In the genomic region with DNA sequence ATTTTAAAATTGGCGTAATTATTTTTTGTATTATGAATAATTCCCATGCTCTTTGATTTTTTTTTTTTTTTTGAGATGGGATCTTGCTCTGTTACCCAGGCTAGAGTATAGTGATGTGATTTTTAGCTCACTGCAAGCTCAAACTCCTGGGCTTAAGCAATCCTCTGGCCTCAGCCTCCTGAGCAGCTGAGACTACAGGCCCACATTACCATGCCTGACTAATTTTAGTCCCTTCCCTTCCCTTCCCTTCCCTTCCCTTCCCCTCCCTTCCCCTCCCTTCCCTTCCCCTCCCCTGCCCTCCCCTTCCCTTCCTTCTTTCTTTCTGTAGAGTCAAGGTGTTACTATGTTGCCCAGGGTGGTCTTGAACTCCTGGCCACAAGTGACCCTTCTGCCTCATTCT, we compare ENCODE assay signal across 37 cellular contexts. TPM values are rescaled to one million over a fixed set of nuclear protein-coding genes. Genes with fewer than 3 reads are reported as not detected.
"Had no signal": no experiment of that assay in that cellular context is flagged by ENCODE, and none has a peak within 500 bp of the region (broad histone marks: within the 10 kb centered on the region; RNA-seq: fewer than 3 reads in every experiment).

No MANE protein-coding gene starts in this region.

- H3K27me3 ChIP-seq: MG63 had no signal

- H3K36me3 ChIP-seq: MG63 had no signal

- DNase-seq: Karpas-422, Kasumi-1, MG63, MM.1S, MV-4-11, NCI-H1048, NCI-H1092, NCI-H1092 treated with DMSO at 0.1 percent for 48 hours, NCI-H1105, NCI-H1105 treated with DMSO at 0.1 percent for 48 hours, NCI-H1417, NCI-H1417 treated with DMSO at 0.1 percent for 48 hours, NCI-H1436, NCI-H1436 treated with DMSO at 0.1 percent for 48 hours, NCI-H146, NCI-H1694, NCI-H1694 treated with DMSO at 0.1 percent for 48 hours, NCI-H187, NCI-H187 treated with DMSO at 0.1 percent for 48 hours, NCI-H1930, NCI-H2029, NCI-H2029 treated with DMSO at 0.1 percent for 48 hours, NCI-H2081, NCI-H2081 treated with DMSO at 0.1 percent for 48 hours, NCI-H2107, NCI-H2171, NCI-H2171 treated with DMSO at 0.1 percent for 48 hours, NCI-H2227 treated with DMSO at 0.1 percent for 48 hours, NCI-H226, NCI-H345, NCI-H446, NCI-H446 treated with DMSO at 0.1 percent for 48 hours, NCI-H510A, NCI-H510A treated with DMSO at 0.1 percent for 48 hours had no signal

- H3K4me2 ChIP-seq: KMS-11 had no signal

- H3K27ac ChIP-seq: KMS-11 had no signal

- H3K9ac ChIP-seq: KMS-11 had no signal

- H3K4me3 ChIP-seq: MG63 had no signal

RNA-seq across cellular contexts. Expression of a gene that starts 9.4 kb away (rescaled TPM):
- total RNA-seq: LHCN-M2, M059J had no signal

RNA-seq across cellular contexts. Expression of a gene that starts 43.5 kb away (rescaled TPM):
- total RNA-seq: M059J had no signal
